27 cellular contexts compared by ENCODE assay signal in the genomic region with DNA sequence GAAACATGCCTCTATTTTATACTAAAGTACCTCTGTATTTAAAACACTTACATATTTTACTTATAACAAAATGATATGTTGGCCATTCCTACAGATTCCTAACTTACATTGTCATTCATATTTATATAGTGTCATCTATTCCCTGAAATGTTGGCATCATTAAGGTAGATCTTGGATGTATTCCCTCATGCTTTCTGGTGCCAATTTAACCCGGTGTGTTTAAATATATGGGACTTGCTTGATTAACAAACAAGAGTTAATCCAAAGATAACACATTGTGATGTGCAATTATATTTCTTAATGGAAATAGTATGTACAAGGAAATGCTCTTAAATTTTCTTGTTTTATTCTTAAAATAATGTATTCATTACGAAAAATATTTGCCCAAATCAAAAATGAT.
"Had no signal": no experiment of that assay in that cellular context is flagged by ENCODE, and none has a peak within 500 bp of the region (broad histone marks: within the 10 kb centered on the region; RNA-seq: fewer than 3 reads in every experiment).

No MANE protein-coding gene starts in this region.

- H3K4me1 Mint-ChIP-seq: T-cell had no signal

- H3K27me3 Mint-ChIP-seq: T-cell had no signal

- H3K27ac Mint-ChIP-seq: T-cell had no signal

- H3K4me3 Mint-ChIP-seq: T-cell had no signal

- H3K36me3 Mint-ChIP-seq: T-cell had no signal

- DNase-seq: Kasumi-1, KG1, MM.1S, MV-4-11, NCI-H1092, NCI-H1105, NCI-H1417 treated with DMSO at 0.1 percent for 48 hours, NCI-H1436 treated with DMSO at 0.1 percent for 48 hours, NCI-H1694 treated with DMSO at 0.1 percent for 48 hours, NCI-H187 treated with DMSO at 0.1 percent for 48 hours, NCI-H2171 treated with DMSO at 0.1 percent for 48 hours, NCI-H2227 treated with DMSO at 0.1 percent for 48 hours, NCI-H345, NCI-H510A treated with DMSO at 0.1 percent for 48 hours, NCI-H524 treated with DMSO at 0.1 percent for 48 hours, NCI-H526 treated with DMSO at 0.1 percent for 48 hours, NCI-H774, PC-9, SHP77, SIG-M5, SJCRH30, T-cell had no signal

- H3K27ac ChIP-seq: PC-9, RWPE1, SJCRH30, SK-N-MC had no signal

- ATAC-seq: Panc1, Right ventricle myocardium inferior, SK-N-SH treated with all-trans-retinoic acid at 6 μM for 48 hours, T-cell had no signal
